27 cellular contexts compared by ENCODE assay signal in genomic region chr6:145318952-145319351, GRCh38.
"Had no signal": no experiment of that assay in that cellular context is flagged by ENCODE, and none has a peak within 500 bp of the region (broad histone marks: within the 10 kb centered on the region; RNA-seq: fewer than 3 reads in every experiment).

No MANE protein-coding gene starts in this region.

- H3K4me3 ChIP-seq: cardiac muscle cell had no signal

- H3K27me3 ChIP-seq: cardiac muscle cell had no signal

- H3K27ac ChIP-seq: cardiac muscle cell had no signal

- H3K36me3 Mint-ChIP-seq: activated naive CD8-positive, alpha-beta T cell; brain had no signal

- H3K27me3 Mint-ChIP-seq: activated CD4-positive, alpha-beta memory T cell treated with anti-CD3 and anti-CD28 coated beads, Interleukin-2, amount 10 ng/mL, durations not matched to agents 7 days and 5 days; activated naive CD8-positive, alpha-beta T cell; brain; T-helper 17 cell had no signal

- DNase-seq: activated CD4-positive, alpha-beta memory T cell treated with anti-CD3 and anti-CD28 coated beads, Interleukin-2, amount 10 ng/mL, durations not matched to agents 7 days and 5 days; activated CD4-positive, alpha-beta T cell treated with anti-CD3 and anti-CD28 coated beads, Interleukin-2, amount 50 U/mL, for 1 hour; activated CD4-positive, CD25-positive, alpha-beta regulatory T cell; activated gamma-delta T cell; activated naive CD4-positive, alpha-beta T cell treated with anti-CD3 and anti-CD28 coated beads for 36 hours; activated T-cell treated with anti-CD3 and anti-CD28 coated beads for 4 hours; activated T-cell treated with anti-CD3 and anti-CD28 coated beads, Interleukin-2, amount 50 U/mL, for 48 hours; amygdala; Kasumi-1; NCI-H1048; NCI-H146; NCI-H187 treated with DMSO at 0.1 percent for 48 hours; NCI-H2081 treated with DMSO at 0.1 percent for 48 hours; NCI-H2171 treated with DMSO at 0.1 percent for 48 hours; NCI-H226; NCI-H82; NK-92 treated with Interleukin-12 subunit alpha and Interleukin-12 subunit beta, amount 100 ng/mL, for 24 hours; OCI-M1; Right ventricle myocardium superior; RPMI8226; T-helper 17 cell; T-helper 9 cell had no signal

- ATAC-seq: activated T-helper 17 cell treated with anti-CD3 and anti-CD28 coated beads, Interleukin-2, amount 50 U/mL, for 72 hours; Panc1; T-helper 17 cell had no signal

- H3K27ac Mint-ChIP-seq: activated CD4-positive, alpha-beta memory T cell treated with anti-CD3 and anti-CD28 coated beads, Interleukin-2, amount 10 ng/mL, durations not matched to agents 7 days and 5 days; activated naive CD4-positive, alpha-beta T cell treated with anti-CD3 and anti-CD28 coated beads for 36 hours; activated naive CD8-positive, alpha-beta T cell; activated T-helper 17 cell treated with anti-CD3 and anti-CD28 coated beads, Interleukin-2, amount 50 U/mL, for 72 hours; brain; T-helper 17 cell had no signal

- H3K36me3 ChIP-seq: cardiac muscle cell had no signal

- H3K9me3 Mint-ChIP-seq: activated CD4-positive, alpha-beta memory T cell treated with anti-CD3 and anti-CD28 coated beads, Interleukin-2, amount 10 ng/mL, durations not matched to agents 7 days and 5 days; activated T-helper 17 cell treated with anti-CD3 and anti-CD28 coated beads, Interleukin-2, amount 50 U/mL, for 72 hours had no signal

- H3K4me1 Mint-ChIP-seq: activated CD4-positive, alpha-beta memory T cell treated with anti-CD3 and anti-CD28 coated beads, Interleukin-2, amount 10 ng/mL, durations not matched to agents 7 days and 5 days; activated T-helper 17 cell treated with anti-CD3 and anti-CD28 coated beads, Interleukin-2, amount 50 U/mL, for 72 hours; T-helper 17 cell had no signal

- H3K4me3 Mint-ChIP-seq: activated CD4-positive, alpha-beta memory T cell treated with anti-CD3 and anti-CD28 coated beads, Interleukin-2, amount 10 ng/mL, durations not matched to agents 7 days and 5 days; activated naive CD4-positive, alpha-beta T cell treated with anti-CD3 and anti-CD28 coated beads for 36 hours; activated naive CD8-positive, alpha-beta T cell; activated T-helper 17 cell treated with anti-CD3 and anti-CD28 coated beads, Interleukin-2, amount 50 U/mL, for 72 hours; brain; T-helper 17 cell had no signal
